ENCODE assay signal across 5 cellular contexts in genomic region chr18:3891245-3891644, GRCh38.
"Had no signal": no experiment of that assay in that cellular context is flagged by ENCODE, and none has a peak within 500 bp of the region (broad histone marks: within the 10 kb centered on the region; RNA-seq: fewer than 3 reads in every experiment).

No MANE protein-coding gene starts in this region.

- H3K9ac ChIP-seq: GM23248 had no signal

- DNase-seq: GM23248, H9, HCEC 1CT, KBM-7 had no signal

- H3K9me3 Mint-ChIP-seq: H9, IgD-negative memory B cell had no signal

- H3K27me3 Mint-ChIP-seq: IgD-negative memory B cell had no signal

- H3K4me3 ChIP-seq: GM23248 had no signal

- H3K27ac Mint-ChIP-seq: H9, IgD-negative memory B cell had no signal

- H3K27ac ChIP-seq: GM23248 had no signal

- H2AFZ ChIP-seq: GM23248 had no signal

- H3K4me3 Mint-ChIP-seq: H9, IgD-negative memory B cell had no signal
